Comparison of ENCODE assay signal across 9 cellular contexts in genomic region chr18:51032193-51032592, GRCh38. TPM values are rescaled to one million over a fixed set of nuclear protein-coding genes. Genes with fewer than 3 reads are reported as not detected.
DNase-seq lines count a peak whose midpoint lies in the region; ATAC-seq and TF ChIP-seq lines count a peak whose summit lies in the region.
"Had no signal": no experiment of that assay in that cellular context is flagged by ENCODE, and none has a peak within 500 bp of the region (broad histone marks: within the 10 kb centered on the region; RNA-seq: fewer than 3 reads in every experiment).

No MANE protein-coding gene starts in this region.

- no peak overlapping the region for H2AK5ac ChIP-seq in neuronal stem cell (ENCODE audit: low read depth, low read length)

- no peak overlapping the region for H2AFZ ChIP-seq in DND-41 (ENCODE audit: low read depth, low read length)
- H2AFZ ChIP-seq in PC-3 (ENCODE audit: low read length) = no peak overlapping the region
- no peak overlapping the region for H2AFZ ChIP-seq in neuronal stem cell (ENCODE audit: low read length)

- H3K23ac ChIP-seq in neuronal stem cell (ENCODE audit: low read depth, low read length, poor library complexity) = no peak overlapping the region

- ATAC-seq in DND-41 (ENCODE audit: insufficient read depth, low read depth) = no peak
- ATAC-seq in PC-3 = no peak
- ATAC-seq in GM21447 (IDR thresholded peaks at IDR 0.05; ENCODE audit: unreplicated experiment) = no peak

- no peak overlapping the region for H2BK5ac ChIP-seq in neuronal stem cell (ENCODE audit: low read length)

- H3K27me3 ChIP-seq in DND-41 (ENCODE audit: insufficient read depth, low read length, poor library complexity) = no peaks in the 10 kb centered on the region
- no peaks in the 10 kb centered on the region for H3K27me3 ChIP-seq in PC-3 (ENCODE audit: low read length)
- no peaks in the 10 kb centered on the region for H3K27me3 ChIP-seq in esophagus muscularis mucosa
- H3K27me3 ChIP-seq in prostate gland (replicated peaks; ENCODE audit: insufficient read depth) = no peaks in the 10 kb centered on the region
- no peaks in the 10 kb centered on the region for H3K27me3 ChIP-seq in neuronal stem cell (ENCODE audit: control insufficient read depth in 3 of 3, insufficient read depth in 3 of 3, low read depth in 1 of 3, low read length in 3 of 3)

- H2BK12ac ChIP-seq in neuronal stem cell (ENCODE audit: low read length) = no peak overlapping the region

- no peak for TF ChIP-seq POLR2A in esophagus muscularis mucosa (IDR thresholded peaks at IDR 0.05; ENCODE audit: low read depth)
- no peak for TF ChIP-seq POLR2A in prostate gland (IDR thresholded peaks at IDR 0.05)

- no peak overlapping the region for H3K14ac ChIP-seq in neuronal stem cell (ENCODE audit: low read length)

- WGBS in esophagus muscularis mucosa = 16% methylated on average over 5 of the region's 5 CpGs
- WGBS in prostate gland = 25% methylated on average over 5 of the region's 5 CpGs
- WGBS in neuronal stem cell (ENCODE audit: extremely low coverage in 2 of 2, insufficient read length in 2 of 2, insufficient replicate concordance in 1 of 2), 2 donors = no CpG with 5 or more reads among the region's 5 CpGs

- H3K4me2 ChIP-seq in DND-41 (ENCODE audit: insufficient read depth, low read length) (peak overlapping the region; percentile 96), PC-3 (ENCODE audit: low read length) (peak overlapping the region; percentile 87), neuronal stem cell (ENCODE audit: insufficient read depth, low read length, poor library complexity, severe bottlenecking) (no peak overlapping the region)

- H3K79me2 ChIP-seq in DND-41 (ENCODE audit: insufficient read depth, low read length) (peaks cover 99% of the 10 kb centered on the region), PC-3 (ENCODE audit: low read length) (peaks cover 74% of the 10 kb centered on the region)

- no peak overlapping the region for H2BK120ac ChIP-seq in neuronal stem cell (ENCODE audit: low read depth, low read length)

- no peak overlapping the region for H2BK15ac ChIP-seq in neuronal stem cell (ENCODE audit: low read length)

- H4K20me1 ChIP-seq in DND-41 (ENCODE audit: insufficient read depth, low read length) (peaks cover 65% of the 10 kb centered on the region), PC-3 (ENCODE audit: low read length) (peaks cover 22% of the 10 kb centered on the region)

- H3K4me1 ChIP-seq in DND-41 (ENCODE audit: insufficient read depth, low read length) (peaks cover 59% of the 10 kb centered on the region), PC-3 (ENCODE audit: insufficient read depth, low read length) (peaks cover 13% of the 10 kb centered on the region; the same call in 1 of the 2 replicates), esophagus muscularis mucosa (peaks cover 59 to 83% (median 78%) of the 10 kb centered on the region in 4 donors), prostate gland (replicated peaks) (peaks cover 12% of the 10 kb centered on the region), neuronal stem cell (ENCODE audit: control insufficient read depth in 2 of 2, insufficient read depth in 1 of 2, low read depth in 1 of 2, low read length in 2 of 2) (peaks cover 3 to 17% of the 10 kb centered on the region in 2 donors)

- H3K18ac ChIP-seq in neuronal stem cell (ENCODE audit: low read length) = no peak overlapping the region

- H3K9me2 ChIP-seq in PC-3 (replicated peaks; ENCODE audit: low read length) = no peaks in the 10 kb centered on the region

- H3K9me3 ChIP-seq in DND-41 (ENCODE audit: insufficient read depth, low read length, severe bottlenecking) = no peaks in the 10 kb centered on the region
- no peaks in the 10 kb centered on the region for H3K9me3 ChIP-seq in PC-3 (ENCODE audit: low read length)
- no peaks in the 10 kb centered on the region for H3K9me3 ChIP-seq in esophagus muscularis mucosa
- H3K9me3 ChIP-seq in prostate gland = no peaks in the 10 kb centered on the region
- H3K9me3 ChIP-seq in neuronal stem cell (replicated peaks in 1 of 2; ENCODE audit: control insufficient read depth in 2 of 2, insufficient read depth in 1 of 2, low read depth in 1 of 2, low read length in 2 of 2) = peaks cover 0 to 11% of the 10 kb centered on the region in 2 donors

- CTCF ChIA-PET in PC-3 (lab: Charles Lee) = no interaction called here

- BruUV-seq in PC-3 (replicated peaks; lab: Mats Ljungman, UMichigan) = no TSS peak

- TF ChIP-seq CTCF in DND-41 (IDR thresholded peaks at IDR 0.05; ENCODE audit: borderline replicate concordance, extremely low read depth, low read length, poor library complexity, severe bottlenecking) = no peak
- no peak for TF ChIP-seq CTCF in PC-3 (conservative IDR thresholded peaks at IDR 0.05; ENCODE audit: low read depth, low read length)
- TF ChIP-seq CTCF in esophagus muscularis mucosa (IDR thresholded peaks at IDR 0.05) = no peak
- TF ChIP-seq CTCF in prostate gland (IDR thresholded peaks at IDR 0.05) = no peak

- H3F3A ChIP-seq in PC-3 (ENCODE audit: low read length, unreplicated experiment) = no peaks in the 10 kb centered on the region

- peaks cover 2% of the 10 kb centered on the region for H3K79me1 ChIP-seq in neuronal stem cell (ENCODE audit: low read depth, low read length)

- TF ChIP-seq EP300 in esophagus muscularis mucosa (IDR thresholded peaks at IDR 0.05) = no peak

- H3K4me3 ChIP-seq in DND-41 (ENCODE audit: low read depth in 1 of 2, low read length in 2 of 2) = peak overlapping the region; percentile 67 to 81; a peak in 3 of 4 replicates
- H3K4me3 ChIP-seq in PC-3 (ENCODE audit: low read length) = peak overlapping the region; percentile 80
- H3K4me3 ChIP-seq in esophagus muscularis mucosa = peak overlapping the region; percentile 60 to 94 (median 82)
- peak overlapping the region in 1 of 2 donors; percentile 91 for H3K4me3 ChIP-seq in prostate gland
- H3K4me3 ChIP-seq in neuronal stem cell (ENCODE audit: low read length in 2 of 2) = peak overlapping the region in 1 of 2 donors; percentile 65

- no peak overlapping the region for H4K91ac ChIP-seq in neuronal stem cell (ENCODE audit: low read depth, low read length, poor library complexity)

- intact Hi-C loops in PC-3 (cut with micrococcal nuclease) (loop anchor here (5.0 to 10.0 kb wide), 2 partner anchors 155 to 207 kb away; partner anchors contain the start of genes ME2 and MRO), esophagus muscularis mucosa (cut with DNase I) (loop anchor here (5.0 kb wide), 1 partner anchor 155 kb away; the partner anchor contains the start of gene ME2), prostate gland (cut with DNase I) (loop anchor here (10.0 kb wide), 1 partner anchor 207 kb away; the partner anchor contains the start of gene MRO)

- H3K9ac ChIP-seq in DND-41 (ENCODE audit: low read depth, low read length) (peak overlapping the region; percentile 91), PC-3 (ENCODE audit: low read length) (peak overlapping the region; percentile 69; the same call in 1 of the 2 replicates), neuronal stem cell (ENCODE audit: low read depth, low read length, poor library complexity) (no peak overlapping the region)

- POLR2A ChIA-PET in PC-3 (lab: Charles Lee; ENCODE audit: unreplicated experiment) = no interaction called here

- no peak overlapping the region for H4K8ac ChIP-seq in neuronal stem cell (ENCODE audit: low read depth, low read length)

- H3K4ac ChIP-seq in neuronal stem cell (ENCODE audit: low read length) = no peak overlapping the region

- peaks cover 48% of the 10 kb centered on the region for H3K36me3 ChIP-seq in DND-41 (ENCODE audit: insufficient read depth, low read length)
- H3K36me3 ChIP-seq in PC-3 (ENCODE audit: low read depth, low read length) = no peaks in the 10 kb centered on the region
- H3K36me3 ChIP-seq in esophagus muscularis mucosa = peaks cover 0 to 5% (median 0%) of the 10 kb centered on the region in 4 donors
- H3K36me3 ChIP-seq in prostate gland = no peaks in the 10 kb centered on the region
- H3K36me3 ChIP-seq in neuronal stem cell (replicated peaks in 1 of 2; ENCODE audit: control insufficient read depth in 2 of 2, insufficient read depth in 2 of 2, low read length in 2 of 2) = peaks cover 0 to 50% of the 10 kb centered on the region in 2 donors

- peak overlapping the region; percentile 16; the same call in 1 of the 2 replicates for H3K27ac ChIP-seq in DND-41 (ENCODE audit: low read length)
- no peak overlapping the region for H3K27ac ChIP-seq in PC-3 (ENCODE audit: low read length)
- peak overlapping the region in 3 of 4 donors; percentile 96 to 100 (median 99) for H3K27ac ChIP-seq in esophagus muscularis mucosa (replicated peaks in 1 of 4)
- H3K27ac ChIP-seq in prostate gland = peak overlapping the region; percentile 46 to 100
- H3K27ac ChIP-seq in neuronal stem cell (replicated peaks; ENCODE audit: low read length) = no peak overlapping the region

- no peak for DNase-seq in DND-41
- no peak for DNase-seq in PC-3
- DNase-seq in esophagus muscularis mucosa (ENCODE audit: extremely low spot score) = no peak
- DNase-seq in prostate gland (ENCODE audit: low spot score) = no peak
- DNase-seq in HT-29 (ENCODE audit: low spot score) = no peak
- no peak for DNase-seq in neuronal stem cell (ENCODE audit: low spot score)
- DNase-seq in ecto neural progenitor cell (ENCODE audit: low spot score) = no peak
- DNase-seq: NCI-H748 treated with DMSO at 0.1 percent for 48 hours had no signal

RNA-seq across cellular contexts. Expression of gene SMAD4, which starts 2.2 kb away (rescaled TPM):
- total RNA-seq in PC-3 (2014; rRNA removed) (19.7 and 42.8 TPM in 2 replicates), esophagus muscularis mucosa (100 to 1,000 TPM; 113 to 168 (median 130) TPM), prostate gland (100 to 1,000 TPM; 214 to 225 TPM)
- 6.7 and 7.2 TPM in 2 replicates for total RNA-seq in HT-29 (2014; rRNA removed; shearing (Covaris generic))
- 75.0 TPM for polyA plus RNA-seq in neuronal stem cell (2013, experiment 1 of 2)
- 79.4 TPM for polyA plus RNA-seq in neuronal stem cell (2013, experiment 2 of 2)

Comparison
In these comparisons a context has a peak if more than half of its experiments do, and no peak if none do; other contexts are left out.
1. H3K27ac ChIP-seq: peak in DND-41 (single experiment), esophagus muscularis mucosa (3 of 4) and prostate gland (2 of 2); none in PC-3 (single experiment) and neuronal stem cell (single experiment).